ENCODE assay signal across 10 cellular contexts in genomic region chrX:110026099-110026844, GRCh38. TPM values are rescaled to one million over a fixed set of nuclear protein-coding genes. Genes with fewer than 3 reads are reported as not detected.
A peak's percentile ranks its signal among the peaks of the same experiment; 100 is the strongest.
DNase-seq lines count a peak whose midpoint lies in the region; ATAC-seq, FAIRE-seq and TF ChIP-seq lines count a peak whose summit lies in the region.
"Had no signal": no experiment of that assay in that cellular context is flagged by ENCODE, and none has a peak within 500 bp of the region (broad histone marks: within the 10 kb centered on the region; RNA-seq: fewer than 3 reads in every experiment).

No MANE protein-coding gene starts in this region.

- FAIRE-seq in kidney (lab: Jason Lieb, UNC) = no peak

- peak; percentile 52 for DNase-seq in LHCN-M2 (ENCODE audit: low read depth)
- DNase-seq in MCF 10A (ENCODE audit: unreplicated experiment) = peak; percentile 75
- DNase-seq in kidney = no peak
- DNase-seq in NCI-H510A (lab: John Stamatoyannopoulos, UW) = no peak
- no peak for DNase-seq in cortex of kidney (lab: John Stamatoyannopoulos, UW)
- DNase-seq in COLO668 (lab: John Stamatoyannopoulos, UW; ENCODE audit: unreplicated experiment) = no peak
- no peak for DNase-seq in DMS 273 (lab: John Stamatoyannopoulos, UW; ENCODE audit: unreplicated experiment)
- DNase-seq: amniotic stem cell, NCI-H2227 treated with DMSO at 0.1 percent for 48 hours had no signal

- TF ChIP-seq CTCF in MCF 10A (IDR thresholded peaks at IDR 0.05; ENCODE audit: unreplicated experiment) = no peak
- no peak for TF ChIP-seq CTCF in kidney (IDR thresholded peaks at IDR 0.05; ENCODE audit: borderline replicate concordance, extremely low read depth, insufficient read depth)

- peaks cover 24% of the 10 kb centered on the region for H3K27me3 Mint-ChIP-seq in MCF 10A (ENCODE audit: insufficient read depth, unreplicated experiment)
- no peaks in the 10 kb centered on the region for H3K27me3 Mint-ChIP-seq in stimulated activated memory B cell treated with anti-CD40 and anti-IgM and Interleukin-4, amounts not matched to agents 10 μg/mL and 1 μg/mL and 100 μg/mL, for 72 hours

- H3K9me3 ChIP-seq in kidney (ENCODE audit: control insufficient read depth in 1 of 2, low read length in 2 of 2) = no peaks in the 10 kb centered on the region

- ATAC-seq in stimulated activated memory B cell treated with anti-CD40 and anti-IgM and Interleukin-4, amounts not matched to agents 10 μg/mL and 1 μg/mL and 100 μg/mL, for 72 hours = no peak

- H3K4me3 ChIP-seq in kidney (ENCODE audit: low read length in 2 of 2) = no peak overlapping the region

- H3K9me3 Mint-ChIP-seq in MCF 10A (ENCODE audit: unreplicated experiment) = no peaks in the 10 kb centered on the region
- H3K9me3 Mint-ChIP-seq in stimulated activated memory B cell treated with anti-CD40 and anti-IgM and Interleukin-4, amounts not matched to agents 10 μg/mL and 1 μg/mL and 100 μg/mL, for 72 hours = no peaks in the 10 kb centered on the region

- H3K4me1 Mint-ChIP-seq in MCF 10A (ENCODE audit: insufficient read depth, unreplicated experiment) = peaks cover 9% of the 10 kb centered on the region
- H3K4me1 Mint-ChIP-seq in stimulated activated memory B cell treated with anti-CD40 and anti-IgM and Interleukin-4, amounts not matched to agents 10 μg/mL and 1 μg/mL and 100 μg/mL, for 72 hours = peaks cover 15% of the 10 kb centered on the region

- H3K27ac ChIP-seq in kidney (ENCODE audit: low read depth in 2 of 2, low read length in 2 of 2) = peak overlapping the region; percentile 29 to 53

- peak overlapping the region; percentile 1 for H3K4me3 Mint-ChIP-seq in MCF 10A (ENCODE audit: unreplicated experiment)
- no peak overlapping the region for H3K4me3 Mint-ChIP-seq in stimulated activated memory B cell treated with anti-CD40 and anti-IgM and Interleukin-4, amounts not matched to agents 10 μg/mL and 1 μg/mL and 100 μg/mL, for 72 hours

- no TSS peak for BruUV-seq in MCF 10A (replicated peaks; lab: Mats Ljungman, UMichigan)

- CTCF ChIA-PET in MCF 10A (lab: Yijun Ruan, JAX) = interaction anchor here (0.6 to 2.9 kb wide), 7 partner anchors 13 to 839 kb away, joined by 3 to 22 read pairs (median 4); no protein-coding TSS in a partner anchor

- H3K36me3 Mint-ChIP-seq in MCF 10A (ENCODE audit: insufficient read depth, unreplicated experiment) = peaks cover 21% of the 10 kb centered on the region
- peaks cover 8% of the 10 kb centered on the region for H3K36me3 Mint-ChIP-seq in stimulated activated memory B cell treated with anti-CD40 and anti-IgM and Interleukin-4, amounts not matched to agents 10 μg/mL and 1 μg/mL and 100 μg/mL, for 72 hours

- no peak overlapping the region for H3K9ac ChIP-seq in kidney (ENCODE audit: low read length in 2 of 2)

- H3K27ac Mint-ChIP-seq in MCF 10A (ENCODE audit: low read depth, unreplicated experiment) = peak overlapping the region; percentile 81
- peak overlapping the region; percentile 54 for H3K27ac Mint-ChIP-seq in stimulated activated memory B cell treated with anti-CD40 and anti-IgM and Interleukin-4, amounts not matched to agents 10 μg/mL and 1 μg/mL and 100 μg/mL, for 72 hours

- intact Hi-C loops in MCF 10A (cut with micrococcal nuclease) = loop anchor here (2.0 kb wide), 2 partner anchors 61 to 117 kb away; no protein-coding TSS in a partner anchor
- intact Hi-C loops in kidney (cut with DNase I) = no loop called here

- H3K4me1 ChIP-seq in kidney (ENCODE audit: control insufficient read depth in 1 of 2, insufficient read depth in 1 of 2, low read depth in 1 of 2, low read length in 2 of 2) = peaks cover 0 to 4% of the 10 kb centered on the region in 2 donors

- POLR2A ChIA-PET in MCF 10A (lab: Yijun Ruan, JAX) = interaction anchor here (0.5 to 2.7 kb wide), 15 partner anchors 8 to 335 kb away, joined by 3 to 20 read pairs (median 5); no protein-coding TSS in a partner anchor

- H3K36me3 ChIP-seq in kidney (ENCODE audit: control insufficient read depth in 1 of 2, insufficient read depth in 2 of 2, low read length in 2 of 2) = no peaks in the 10 kb centered on the region

RNA-seq across cellular contexts. Expression of gene TMEM164, which starts 23.4 kb away (rescaled TPM):
- total RNA-seq in LHCN-M2 (2014; rRNA removed) = 20.5 and 24.0 TPM in 2 replicates
- polyA plus RNA-seq in LHCN-M2 (2012) = 9.3 TPM
- 39.2 and 39.4 TPM in 2 replicates for total RNA-seq in MCF 10A (2022)
- total RNA-seq in kidney = 36.0 TPM
- 16.9 TPM for polyA plus RNA-seq in kidney (ENCODE audit: insufficient read depth, low read depth, low replicate concordance)

Comparison
In these comparisons a context has a peak if more than half of its experiments do, and no peak if none do; other contexts are left out.
1. DNase-seq: peak in LHCN-M2 (single experiment) and MCF 10A (single experiment); none in kidney (single experiment), NCI-H510A (single experiment), cortex of kidney (single experiment), COLO668 (single experiment) and DMS 273 (single experiment).